6 cellular contexts compared by ENCODE assay signal in the genomic region with DNA sequence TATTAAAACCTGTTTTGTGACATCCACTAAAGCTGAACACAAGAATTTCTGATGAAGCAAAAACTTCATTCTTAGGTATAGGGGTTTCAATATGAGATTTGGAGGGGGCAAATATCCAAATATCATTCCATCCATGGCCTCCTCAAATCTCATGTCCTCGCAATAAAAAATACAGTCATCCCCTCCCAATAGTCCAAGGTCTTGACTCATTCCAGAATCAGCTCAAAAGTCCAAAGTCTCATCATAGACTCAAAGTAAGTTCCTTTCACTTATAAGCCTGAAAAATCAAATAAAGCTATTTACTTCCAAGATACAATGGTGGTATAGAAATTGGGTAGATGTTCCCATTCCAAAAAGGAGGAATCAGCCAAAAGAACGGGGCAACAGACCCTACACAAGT.
"Had no signal": no experiment of that assay in that cellular context is flagged by ENCODE, and none has a peak within 500 bp of the region (broad histone marks: within the 10 kb centered on the region; RNA-seq: fewer than 3 reads in every experiment).

No MANE protein-coding gene starts in this region.

- H3K27ac ChIP-seq: HL-60 had no signal

- H3K4me3 ChIP-seq: K562 had no signal

- FAIRE-seq: HTR-8/SVneo, K562 had no signal

- ATAC-seq: K562 had no signal

- DNase-seq: IMR-90, KBM-7, KG1 had no signal
